In the genomic region with DNA sequence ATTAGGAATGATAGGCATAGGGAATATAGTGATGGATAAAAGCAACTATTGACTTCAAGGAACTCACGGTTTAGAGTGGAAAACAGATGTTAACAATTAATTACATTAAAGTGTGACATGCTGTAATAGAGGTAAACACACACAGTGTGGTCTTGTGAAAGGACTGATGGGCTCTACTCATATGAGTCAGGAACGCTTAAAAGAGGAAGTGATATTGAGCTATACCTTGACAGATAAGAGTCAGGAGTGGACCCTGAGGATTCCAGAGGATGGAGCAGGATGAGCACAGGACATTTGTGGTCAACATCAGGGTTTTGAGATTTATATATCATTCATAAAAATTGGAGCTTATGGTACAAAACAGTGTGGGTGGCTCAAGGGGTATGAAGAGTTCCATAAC, we compare ENCODE assay signal across 13 cellular contexts. TPM values are rescaled to one million over a fixed set of nuclear protein-coding genes. Genes with fewer than 3 reads are reported as not detected.
DNase-seq lines count a peak whose midpoint lies in the region; ATAC-seq and TF ChIP-seq lines count a peak whose summit lies in the region.
"Had no signal": no experiment of that assay in that cellular context is flagged by ENCODE, and none has a peak within 500 bp of the region (broad histone marks: within the 10 kb centered on the region; RNA-seq: fewer than 3 reads in every experiment).

No MANE protein-coding gene starts in this region.

- H3K36me3 Mint-ChIP-seq in activated CD4-positive, alpha-beta memory T cell treated with anti-CD3 and anti-CD28 coated beads for 36 hours, result peaks cover 17% of the 10 kb centered on the region

- H3K9me3 Mint-ChIP-seq in activated CD4-positive, alpha-beta memory T cell treated with anti-CD3 and anti-CD28 coated beads for 36 hours, result no peaks in the 10 kb centered on the region

- CTCF ChIA-PET in activated CD4-positive, alpha-beta memory T cell treated with anti-CD3 and anti-CD28 coated beads for 36 hours (lab: Charles Lee), result interaction anchor here (1.3 to 2.1 kb wide), 2 partner anchors 14 to 27 kb away, joined by 8 to 11 read pairs; no protein-coding TSS in a partner anchor

- no peaks in the 10 kb centered on the region for H3K27me3 Mint-ChIP-seq in activated CD4-positive, alpha-beta memory T cell treated with anti-CD3 and anti-CD28 coated beads for 36 hours

- intact Hi-C loops in activated CD4-positive, alpha-beta memory T cell treated with anti-CD3 and anti-CD28 coated beads for 36 hours (cut with micrococcal nuclease), result no loop called here

- H3K4me3 Mint-ChIP-seq in activated CD4-positive, alpha-beta memory T cell treated with anti-CD3 and anti-CD28 coated beads for 36 hours, result no peak overlapping the region

- POLR2A ChIA-PET in activated CD4-positive, alpha-beta memory T cell treated with anti-CD3 and anti-CD28 coated beads for 36 hours (lab: Charles Lee), result no interaction called here

- no peak overlapping the region for H3K27ac Mint-ChIP-seq in activated CD4-positive, alpha-beta memory T cell treated with anti-CD3 and anti-CD28 coated beads for 36 hours

- no peaks in the 10 kb centered on the region for H3K4me1 Mint-ChIP-seq in activated CD4-positive, alpha-beta memory T cell treated with anti-CD3 and anti-CD28 coated beads for 36 hours (ENCODE audit: low read depth)

- no peak for TF ChIP-seq CTCF in GM10266 (IDR thresholded peaks at IDR 0.05; ENCODE audit: control insufficient read depth, insufficient read depth, low read depth, missing control alignments)

- peak; percentile 36 for DNase-seq in GM10266 (ENCODE audit: extremely low spot score)
- peak; percentile 27 for DNase-seq in GM19240 (ENCODE audit: insufficient read length, low spot score)
- no peak for DNase-seq in foreskin melanocyte
- no peak for DNase-seq in NOMO-1 treated with DMSO at 0.1 percent for 48 hours (lab: John Stamatoyannopoulos, UW; ENCODE audit: unreplicated experiment)
- no peak for DNase-seq in activated CD4-positive, alpha-beta memory T cell treated with anti-CD3 and anti-CD28 coated beads for 36 hours
- DNase-seq in globus pallidus (ENCODE audit: low spot score), result no peak
- DNase-seq: DMS53, islet precursor cell, NCI-H446 treated with DMSO at 0.1 percent for 48 hours, upper lobe of right lung had no signal

- ATAC-seq in HG02610 (IDR thresholded peaks at IDR 0.05; ENCODE audit: unreplicated experiment) (peak; percentile 99), HG03354 (IDR thresholded peaks at IDR 0.05; ENCODE audit: poor library complexity, severe bottlenecking, unreplicated experiment) (peak; percentile 100)
- ATAC-seq: A549, upper lobe of right lung had no signal

RNA-seq across cellular contexts. Expression of a gene that starts 11.0 kb away (rescaled TPM):
- total RNA-seq in activated CD4-positive, alpha-beta memory T cell treated with anti-CD3 and anti-CD28 coated beads for 36 hours, result 10 to 100 TPM; 11.7 to 13.0 TPM

RNA-seq across cellular contexts. Expression of a gene that starts 53.4 kb away (rescaled TPM):
- total RNA-seq in activated CD4-positive, alpha-beta memory T cell treated with anti-CD3 and anti-CD28 coated beads for 36 hours, result 1 to 10 TPM; 7.1 to 7.8 TPM

Comparison
In these comparisons a context has a peak if more than half of its experiments do, and no peak if none do; other contexts are left out.
1. DNase-seq: peak in GM10266 (single experiment) and GM19240 (single experiment); none in foreskin melanocyte (single experiment), NOMO-1 treated with DMSO at 0.1 percent for 48 hours (single experiment), activated CD4-positive, alpha-beta memory T cell treated with anti-CD3 and anti-CD28 coated beads for 36 hours (single experiment) and globus pallidus (single experiment).